Comparison of ENCODE assay signal across 28 cellular contexts in genomic region chr21:45794040-45794439, GRCh38.
"Had no signal": no experiment of that assay in that cellular context is flagged by ENCODE, and none has a peak within 500 bp of the region (broad histone marks: within the 10 kb centered on the region; RNA-seq: fewer than 3 reads in every experiment).

No MANE protein-coding gene starts in this region.

- ATAC-seq: activated CD8-positive, alpha-beta memory T cell treated with anti-CD3 and anti-CD28 coated beads, Interleukin-2, amount 10 ng/mL, durations not matched to agents 7 days and 5 days; activated naive CD4-positive, alpha-beta T cell treated with anti-CD3 and anti-CD28 coated beads, Interleukin-2, amount 50 U/mL, for 72 hours; activated naive CD8-positive, alpha-beta T cell treated with anti-CD3 and anti-CD28 coated beads, Interleukin-2, amount 50 U/mL, for 24 hours; body of pancreas; Panc1; Right ventricle myocardium inferior; T-helper 17 cell had no signal

- H3K4me3 ChIP-seq: ascending aorta, body of pancreas, MG63 had no signal

- DNase-seq: activated B cell treated with CpG ODN at 0.5 μM for 24 hours; activated CD4-positive, alpha-beta T cell treated with anti-CD3 and anti-CD28 coated beads for 1 hour; activated CD4-positive, alpha-beta T cell treated with anti-CD3 and anti-CD28 coated beads, Interleukin-2, amount 50 U/mL, for 48 hours; activated CD8-positive, alpha-beta memory T cell treated with anti-CD3 and anti-CD28 coated beads, Interleukin-2, amount 10 ng/mL, durations not matched to agents 7 days and 5 days; activated effector memory CD4-positive, alpha-beta T cell treated with Interleukin-2 at 50 U/mL for 16 hours; activated naive CD4-positive, alpha-beta T cell; activated naive CD8-positive, alpha-beta T cell treated with anti-CD3 and anti-CD28 coated beads, Interleukin-2, amount 50 U/mL, for 24 hours; activated T-cell treated with anti-CD3 and anti-CD28 coated beads, Interleukin-2, amount 50 U/mL, for 24 hours; amniotic stem cell; body of pancreas; central memory CD4-positive, alpha-beta T cell; MG63; MV-4-11; NCI-H1092 treated with DMSO at 0.1 percent for 48 hours; NCI-H1436; NCI-H187; NCI-H2081; NCI-H2227 treated with DMSO at 0.1 percent for 48 hours; NCI-H446 treated with DMSO at 0.1 percent for 48 hours; NCI-H82; OCI-M1; RPMI8226; T-helper 17 cell; T-helper 9 cell had no signal
